Comparison of ENCODE assay signal across 15 cellular contexts in genomic region chr13:37618554-37618953, GRCh38. TPM values are rescaled to one million over a fixed set of nuclear protein-coding genes. Genes with fewer than 3 reads are reported as not detected.
DNase-seq lines count a peak whose midpoint lies in the region; TF ChIP-seq lines count a peak whose summit lies in the region.
"Had no signal": no experiment of that assay in that cellular context is flagged by ENCODE, and none has a peak within 500 bp of the region (broad histone marks: within the 10 kb centered on the region; RNA-seq: fewer than 3 reads in every experiment).

No MANE protein-coding gene starts in this region.

- no peak overlapping the region for H2BK12ac ChIP-seq in mesenchymal stem cell (ENCODE audit: low read length in 2 of 2)

- H3K27me3 ChIP-seq in mesenchymal stem cell (ENCODE audit: control insufficient read depth in 1 of 2, insufficient read depth in 1 of 2, low read length in 2 of 2) (no peaks in the 10 kb centered on the region), ovary (no peaks in the 10 kb centered on the region)
- H3K27me3 ChIP-seq: neural progenitor cell, sigmoid colon, tibial nerve had no signal

- no peak overlapping the region for H2AFZ ChIP-seq in mesenchymal stem cell (ENCODE audit: low read depth, low read length)
- H2AFZ ChIP-seq: neural progenitor cell had no signal

- DNase-seq in AG08395 (ENCODE audit: low spot score) = peak; percentile 43
- DNase-seq in LHCN-M2 (ENCODE audit: low read depth) = peak; percentile 36
- DNase-seq in choroid plexus epithelial cell (ENCODE audit: low read depth) = peak; percentile 89
- DNase-seq in mesenchymal stem cell = peak; percentile 50
- DNase-seq in DMS114 treated with DMSO at 0.1 percent for 48 hours (lab: John Stamatoyannopoulos, UW; ENCODE audit: unreplicated experiment) = no peak
- DNase-seq in ovary = no peak
- no peak for DNase-seq in NAMALWA (ENCODE audit: low spot score)
- no peak for DNase-seq in NCI-H1930 (lab: John Stamatoyannopoulos, UW)
- DNase-seq: activated CD4-positive, alpha-beta T cell treated with anti-CD3 and anti-CD28 coated beads for 36 hours; AML-193; sigmoid colon; T-helper 2 cell had no signal

- no peak overlapping the region for H4K8ac ChIP-seq in mesenchymal stem cell (ENCODE audit: low read length)

- TF ChIP-seq EP300 in ovary (IDR thresholded peaks at IDR 0.05) = no peak

- intact Hi-C loops in ovary (cut with DNase I) = no loop called here

- no peak overlapping the region for H2BK5ac ChIP-seq in mesenchymal stem cell (ENCODE audit: low read depth, low read length, poor library complexity, severe bottlenecking)

- H3K4me1 ChIP-seq in mesenchymal stem cell (ENCODE audit: control insufficient read depth, insufficient read depth, low read depth, low read length) (peaks cover 2% of the 10 kb centered on the region), ovary (ENCODE audit: insufficient read depth) (peaks cover 3% of the 10 kb centered on the region)
- H3K4me1 ChIP-seq: neural progenitor cell, tibial nerve had no signal

- H3K4me2 ChIP-seq in mesenchymal stem cell (ENCODE audit: low read length, poor library complexity, severe bottlenecking) = no peak overlapping the region
- H3K4me2 ChIP-seq: neural progenitor cell had no signal

- H3K27ac ChIP-seq in mesenchymal stem cell (ENCODE audit: low read length, poor library complexity, severe bottlenecking) (peak overlapping the region; percentile 53), ovary (no peak overlapping the region)
- H3K27ac ChIP-seq: neural progenitor cell, tibial nerve had no signal

- H3K36me3 ChIP-seq in mesenchymal stem cell (ENCODE audit: control insufficient read depth in 1 of 2, insufficient read depth in 2 of 2, low read depth in 1 of 2, low read length in 2 of 2) (no peaks in the 10 kb centered on the region), ovary (no peaks in the 10 kb centered on the region)
- H3K36me3 ChIP-seq: neural progenitor cell, sigmoid colon, tibial nerve had no signal

- no peak for TF ChIP-seq CTCF in choroid plexus epithelial cell (conservative IDR thresholded peaks at IDR 0.05; ENCODE audit: low read depth, low read length)
- no peak for TF ChIP-seq CTCF in ovary (IDR thresholded peaks at IDR 0.05)

- no peaks in the 10 kb centered on the region for H3K9me3 ChIP-seq in mesenchymal stem cell (ENCODE audit: control insufficient read depth, low read length)
- no peaks in the 10 kb centered on the region for H3K9me3 ChIP-seq in ovary
- H3K9me3 ChIP-seq: sigmoid colon, tibial nerve had no signal

- no peak overlapping the region for H2BK120ac ChIP-seq in mesenchymal stem cell (ENCODE audit: low read depth, low read length)

- no peak for TF ChIP-seq POLR2A in ovary (IDR thresholded peaks at IDR 0.05)

- H3K4me3 ChIP-seq in choroid plexus epithelial cell (ENCODE audit: low read depth, low read length) (no peak overlapping the region), mesenchymal stem cell (ENCODE audit: insufficient read depth in 1 of 2, low read depth in 1 of 2, low read length in 2 of 2) (no peak overlapping the region), ovary (no peak overlapping the region)
- H3K4me3 ChIP-seq: lung, neural progenitor cell, sigmoid colon, tibial nerve had no signal

- no peak overlapping the region for H3K9ac ChIP-seq in mesenchymal stem cell (ENCODE audit: low read length)
- H3K9ac ChIP-seq: neural progenitor cell had no signal

- WGBS in mesenchymal stem cell = 73% methylated on average over 1 of the region's 2 CpGs
- 37 to 50% (median 45%) methylated on average over 2 of the region's 2 CpGs for WGBS in ovary, 3 donors

- H3K23ac ChIP-seq in mesenchymal stem cell (ENCODE audit: low read length in 2 of 2) = no peak overlapping the region

- no peak overlapping the region for H2AK5ac ChIP-seq in mesenchymal stem cell (ENCODE audit: low read length, severe bottlenecking)

- no peak overlapping the region for H2BK15ac ChIP-seq in mesenchymal stem cell (ENCODE audit: low read depth, poor library complexity, severe bottlenecking)

- H3K4ac ChIP-seq in mesenchymal stem cell (ENCODE audit: low read depth in 1 of 2, low read length in 2 of 2) = no peak overlapping the region

- no peak overlapping the region for H4K91ac ChIP-seq in mesenchymal stem cell (ENCODE audit: low read length)

- H3K79me1 ChIP-seq in mesenchymal stem cell (replicated peaks; ENCODE audit: low read length, poor library complexity, severe bottlenecking) = no peaks in the 10 kb centered on the region

- no peak overlapping the region for H3K18ac ChIP-seq in mesenchymal stem cell (ENCODE audit: low read depth in 1 of 2, low read length in 2 of 2)

- no peak overlapping the region for H3K14ac ChIP-seq in mesenchymal stem cell (ENCODE audit: low read length in 2 of 2)

RNA-seq across cellular contexts. Expression of gene POSTN, which starts 20.0 kb away (rescaled TPM):
- total RNA-seq in LHCN-M2 (2014; rRNA removed) (8.3 and 20.8 TPM in 2 replicates), ovary (10 to 100 TPM in 3 of 7 donors, 1 to 10 TPM in 3, under 1 TPM in 1; 0.48 to 38.3 (median 6.1) TPM)
- polyA plus RNA-seq in LHCN-M2 (2012) = 8.2 TPM
- polyA plus RNA-seq in mesenchymal stem cell (2013, experiment 1 of 2) = 396 TPM
- 397 TPM for polyA plus RNA-seq in mesenchymal stem cell (2013, experiment 2 of 2)
- 100 to 1,000 TPM in 1 of 2 donors, 1 to 10 TPM in 1; 6.1 to 120 TPM for polyA plus RNA-seq in ovary
- total RNA-seq: activated CD4-positive, alpha-beta T cell treated with anti-CD3 and anti-CD28 coated beads for 36 hours had no signal

Comparison
In these comparisons a context has a peak if more than half of its experiments do, and no peak if none do; other contexts are left out.
1. DNase-seq: peak in AG08395 (single experiment), LHCN-M2 (single experiment), choroid plexus epithelial cell (single experiment) and mesenchymal stem cell (single experiment); none in DMS114 treated with DMSO at 0.1 percent for 48 hours (single experiment), ovary (0 of 5), NAMALWA (single experiment) and NCI-H1930 (0 of 2).